Comparison of ENCODE assay signal across 15 cellular contexts in genomic region chr1:85295006-85295431, GRCh38. TPM values are rescaled to one million over a fixed set of nuclear protein-coding genes. Genes with fewer than 3 reads are reported as not detected.
DNase-seq lines count a peak whose midpoint lies in the region; ATAC-seq, FAIRE-seq and TF ChIP-seq lines count a peak whose summit lies in the region.
"Had no signal": no experiment of that assay in that cellular context is flagged by ENCODE, and none has a peak within 500 bp of the region (broad histone marks: within the 10 kb centered on the region; RNA-seq: fewer than 3 reads in every experiment).

No MANE protein-coding gene starts in this region.

- no peaks in the 10 kb centered on the region for H3K9me3 Mint-ChIP-seq in astrocyte (ENCODE audit: unreplicated experiment)
- H3K9me3 Mint-ChIP-seq: neural progenitor cell had no signal

- no peak overlapping the region for H3K9ac ChIP-seq in astrocyte (ENCODE audit: low read length)
- H3K9ac ChIP-seq: neural progenitor cell had no signal

- no peak overlapping the region for H2AFZ ChIP-seq in astrocyte (ENCODE audit: low read depth, low read length)
- H2AFZ ChIP-seq: neural progenitor cell had no signal

- peaks cover 56% of the 10 kb centered on the region for H3K4me1 ChIP-seq in astrocyte (ENCODE audit: insufficient read depth, low read length)
- H3K4me1 ChIP-seq in psoas muscle: no peaks in the 10 kb centered on the region
- H3K4me1 ChIP-seq: neural progenitor cell had no signal

- intact Hi-C loops in psoas muscle (cut with DNase I): no loop called here

- H3K27ac Mint-ChIP-seq in astrocyte (ENCODE audit: unreplicated experiment): no peak overlapping the region
- H3K27ac Mint-ChIP-seq: activated CD4-positive, alpha-beta T cell treated with anti-CD3 and anti-CD28 coated beads, Interleukin-2, amount 10 ng/mL, durations not matched to agents 24 days and 14 days; neural progenitor cell had no signal

- peak; percentile 66 for DNase-seq in ACHN
- DNase-seq in HT1080 (ENCODE audit: low read depth): peak; percentile 91
- peak; percentile 80 for DNase-seq in astrocyte (ENCODE audit: low read depth)
- peak; percentile 57 to 72 for DNase-seq in foreskin fibroblast
- no peak for DNase-seq in psoas muscle
- no peak for DNase-seq in COLO668 (lab: John Stamatoyannopoulos, UW; ENCODE audit: unreplicated experiment)
- DNase-seq in NK-92 (lab: John Stamatoyannopoulos, UW; ENCODE audit: unreplicated experiment): no peak
- DNase-seq: activated CD4-positive, alpha-beta T cell treated with anti-CD3 and anti-CD28 coated beads, Interleukin-2, amount 10 ng/mL, durations not matched to agents 24 days and 14 days; NCI-H2029 treated with DMSO at 0.1 percent for 48 hours; NCI-H748 treated with DMSO at 0.1 percent for 48 hours; right cardiac atrium had no signal

- FAIRE-seq in astrocyte (lab: Jason Lieb, UNC): no peak

- peak overlapping the region; percentile 8 for H3K4me2 ChIP-seq in astrocyte (ENCODE audit: low read length)
- H3K4me2 ChIP-seq: neural progenitor cell had no signal

- H3K36me3 Mint-ChIP-seq in astrocyte (ENCODE audit: low read depth, unreplicated experiment): no peaks in the 10 kb centered on the region
- H3K36me3 Mint-ChIP-seq: neural progenitor cell had no signal

- 40 to 47% (median 42%) methylated on average over 3 of the region's 3 CpGs for WGBS in psoas muscle, 3 donors

- H3K9me3 ChIP-seq in astrocyte (ENCODE audit: insufficient read depth, low read depth, low read length): no peaks in the 10 kb centered on the region
- H3K9me3 ChIP-seq in psoas muscle: no peaks in the 10 kb centered on the region
- H3K9me3 ChIP-seq: thoracic aorta had no signal

- no peak overlapping the region for H3K4me3 Mint-ChIP-seq in astrocyte (ENCODE audit: unreplicated experiment)
- H3K4me3 Mint-ChIP-seq: activated CD4-positive, alpha-beta T cell treated with anti-CD3 and anti-CD28 coated beads, Interleukin-2, amount 10 ng/mL, durations not matched to agents 24 days and 14 days; neural progenitor cell had no signal

- H4K20me1 ChIP-seq in astrocyte (ENCODE audit: insufficient read depth, low read length): no peaks in the 10 kb centered on the region

- H3K4me3 ChIP-seq in astrocyte (ENCODE audit: insufficient read depth, low read depth, low read length): no peak overlapping the region
- H3K4me3 ChIP-seq in foreskin fibroblast (ENCODE audit: low read depth in 1 of 2, low read length in 2 of 2): no peak overlapping the region
- H3K4me3 ChIP-seq in psoas muscle: no peak overlapping the region
- H3K4me3 ChIP-seq: coronary artery, neural progenitor cell, thoracic aorta had no signal

- H3K27me3 Mint-ChIP-seq in astrocyte (ENCODE audit: low read depth, unreplicated experiment): no peaks in the 10 kb centered on the region

- in situ Hi-C loops in ACHN (cut with HindIII; ENCODE audit: low pct_ligation_motif_present, low pct_unique_long_range_greater_than_20kb, low sequenced_read_pairs): no loop called here

- no peaks in the 10 kb centered on the region for H3K79me2 ChIP-seq in astrocyte (ENCODE audit: insufficient read depth, low read length)

- ATAC-seq in psoas muscle (no peak), GM18907 (IDR thresholded peaks at IDR 0.05; ENCODE audit: unreplicated experiment) (no peak)
- ATAC-seq: right cardiac atrium had no signal

- H3K4me1 Mint-ChIP-seq in astrocyte (ENCODE audit: low read depth, unreplicated experiment): peaks cover 45% of the 10 kb centered on the region
- H3K4me1 Mint-ChIP-seq: neural progenitor cell had no signal

- TF ChIP-seq CTCF in astrocyte (IDR thresholded peaks at IDR 0.05; ENCODE audit: insufficient read depth, low read depth, low read length) (no peak), foreskin fibroblast (IDR thresholded peaks at IDR 0.05; ENCODE audit: low read depth, low read length) (no peak), psoas muscle (IDR thresholded peaks at IDR 0.05) (no peak)

- H3K27me3 ChIP-seq in astrocyte (ENCODE audit: insufficient read depth, low read length) (no peaks in the 10 kb centered on the region), psoas muscle (ENCODE audit: insufficient read depth in 3 of 3, low read length in 2 of 3) (no peaks in the 10 kb centered on the region)
- H3K27me3 ChIP-seq: neural progenitor cell had no signal

- H3K36me3 ChIP-seq in astrocyte (ENCODE audit: insufficient read depth, low read length) (no peaks in the 10 kb centered on the region), psoas muscle (ENCODE audit: insufficient read depth in 1 of 2, low read depth in 1 of 2) (no peaks in the 10 kb centered on the region)
- H3K36me3 ChIP-seq: neural progenitor cell, thoracic aorta had no signal

- H3K27ac ChIP-seq in astrocyte (ENCODE audit: low read depth, low read length) (peak overlapping the region; percentile 9), psoas muscle (no peak overlapping the region)
- H3K27ac ChIP-seq: coronary artery, neural progenitor cell, thoracic aorta had no signal

RNA-seq across cellular contexts. Expression of gene BCL10, which starts 18.6 kb away (rescaled TPM):
- 18.4 and 20.3 TPM in 2 replicates for total RNA-seq in HT1080 (2014; rRNA removed; shearing (Covaris generic))
- 32.0 and 39.0 TPM in 2 replicates for polyA plus RNA-seq in HT1080 (2015; cell fraction: cytosol; rRNA removed)
- 27.5 and 28.3 TPM in 2 replicates for polyA plus RNA-seq in HT1080 (2015; cell fraction: nucleus; rRNA removed)
- 36.4 and 38.4 TPM in 2 replicates for total RNA-seq in astrocyte
- total RNA-seq in psoas muscle: 10 to 100 TPM in 1 of 4 donors, 1 to 10 TPM in 3; 4.2 to 10.9 (median 8.7) TPM
- polyA plus RNA-seq in psoas muscle: 1 to 10 TPM; 2.9 to 8.9 (median 5.2) TPM

RNA-seq across cellular contexts. Expression of gene C1orf52, which starts 35.6 kb away (rescaled TPM):
- total RNA-seq in HT1080 (2014; rRNA removed; shearing (Covaris generic)): 28.9 and 41.9 TPM in 2 replicates
- polyA plus RNA-seq in HT1080 (2015; cell fraction: cytosol; rRNA removed): 20.0 and 22.1 TPM in 2 replicates
- 31.0 and 34.7 TPM in 2 replicates for polyA plus RNA-seq in HT1080 (2015; cell fraction: nucleus; rRNA removed)
- 42.4 and 44.5 TPM in 2 replicates for total RNA-seq in astrocyte
- 10 to 100 TPM; 10.2 to 20.7 (median 13.1) TPM for total RNA-seq in psoas muscle
- polyA plus RNA-seq in psoas muscle: 10 to 100 TPM; 13.3 to 28.8 (median 20.7) TPM

Comparison
In these comparisons a context has a peak if more than half of its experiments do, and no peak if none do; other contexts are left out.
1. DNase-seq: peak in ACHN (single experiment), HT1080 (single experiment), astrocyte (single experiment) and foreskin fibroblast (2 of 2); none in psoas muscle (0 of 2), COLO668 (single experiment) and NK-92 (single experiment).